In the genomic region with DNA sequence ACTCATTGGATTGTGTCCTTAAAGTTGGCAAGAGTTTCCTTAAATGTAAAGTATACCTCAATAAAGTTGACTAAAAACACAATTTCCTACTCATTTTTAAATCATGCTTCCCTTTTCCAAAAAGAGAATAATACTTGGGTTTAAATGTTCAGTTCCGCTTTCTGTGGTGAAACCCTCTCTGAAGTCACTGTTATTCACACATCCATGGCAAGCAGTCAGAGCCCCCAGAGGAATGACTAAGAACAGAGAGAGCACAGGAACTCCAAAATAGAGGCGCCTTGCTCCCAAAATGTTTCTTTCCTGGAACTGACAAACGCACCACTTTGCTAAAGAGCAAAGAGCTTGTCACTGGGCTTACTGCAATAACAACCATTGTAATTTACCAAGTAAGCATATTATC, we compare ENCODE assay signal across 9 cellular contexts.
DNase-seq lines count a peak whose midpoint lies in the region; ATAC-seq and TF ChIP-seq lines count a peak whose summit lies in the region.
"Had no signal": no experiment of that assay in that cellular context is flagged by ENCODE, and none has a peak within 500 bp of the region (broad histone marks: within the 10 kb centered on the region; RNA-seq: fewer than 3 reads in every experiment).

No MANE protein-coding gene starts in this region.

- H3K4me3 ChIP-seq in vagina, result no peak overlapping the region

- H3K4me1 ChIP-seq in vagina, result no peaks in the 10 kb centered on the region

- no peaks in the 10 kb centered on the region for H3K4me1 Mint-ChIP-seq in Calu3 (ENCODE audit: low read depth, unreplicated experiment)
- H3K4me1 Mint-ChIP-seq in activated CD8-positive, alpha-beta T cell treated with anti-CD3 and anti-CD28 coated beads for 36 hours (ENCODE audit: low read depth), result peaks cover 25% of the 10 kb centered on the region

- no peaks in the 10 kb centered on the region for H3K27me3 Mint-ChIP-seq in Calu3 (ENCODE audit: unreplicated experiment)
- H3K27me3 Mint-ChIP-seq in activated CD8-positive, alpha-beta T cell treated with anti-CD3 and anti-CD28 coated beads for 36 hours, result no peaks in the 10 kb centered on the region

- H3K36me3 Mint-ChIP-seq in Calu3 (ENCODE audit: insufficient read depth, unreplicated experiment), result no peaks in the 10 kb centered on the region
- H3K36me3 Mint-ChIP-seq in activated CD8-positive, alpha-beta T cell treated with anti-CD3 and anti-CD28 coated beads for 36 hours (ENCODE audit: low read depth), result peaks cover 4% of the 10 kb centered on the region

- H3K36me3 ChIP-seq in vagina, result no peaks in the 10 kb centered on the region

- ATAC-seq in Right ventricle myocardium inferior, result peak; percentile 96
- ATAC-seq in left lobe of liver, result peak; percentile 16
- no peak for ATAC-seq in activated CD8-positive, alpha-beta T cell treated with anti-CD3 and anti-CD28 coated beads for 36 hours

- TF ChIP-seq CTCF in Calu3 (IDR thresholded peaks at IDR 0.05; ENCODE audit: unreplicated experiment) (no peak), vagina (IDR thresholded peaks at IDR 0.05) (no peak)
- no peak for TF ChIP-seq CTCF in activated CD8-positive, alpha-beta T cell treated with anti-CD3 and anti-CD28 coated beads for 36 hours (IDR thresholded peaks at IDR 0.05)

- no peak overlapping the region for H3K27ac ChIP-seq in vagina
- H3K27ac ChIP-seq: WERI-Rb-1 had no signal

- H3K4me3 Mint-ChIP-seq in Calu3 (ENCODE audit: low read depth, unreplicated experiment), result no peak overlapping the region
- H3K4me3 Mint-ChIP-seq in activated CD8-positive, alpha-beta T cell treated with anti-CD3 and anti-CD28 coated beads for 36 hours, result no peak overlapping the region

- POLR2A ChIA-PET in activated CD8-positive, alpha-beta T cell treated with anti-CD3 and anti-CD28 coated beads for 36 hours (lab: Charles Lee), result no interaction called here

- CTCF ChIA-PET in Calu3 (lab: Charles Lee), result no interaction called here
- CTCF ChIA-PET in activated CD8-positive, alpha-beta T cell treated with anti-CD3 and anti-CD28 coated beads for 36 hours (lab: Charles Lee), result interaction anchor here (0.6 to 1.9 kb wide), 2 partner anchors 12 to 379 kb away, joined by 3 to 21 read pairs; no protein-coding TSS in a partner anchor

- TF ChIP-seq POLR2A in vagina (IDR thresholded peaks at IDR 0.05), result no peak

- no peaks in the 10 kb centered on the region for H3K9me3 ChIP-seq in vagina

- H3K27me3 ChIP-seq in vagina, result no peaks in the 10 kb centered on the region

- no TSS peak for BruUV-seq in Calu3 (replicated peaks; lab: Mats Ljungman, UMichigan)

- intact Hi-C loops in Right ventricle myocardium inferior (cut with DNase I) (no loop called here), cardiac septum (cut with DNase I) (no loop called here), Calu3 (cut with micrococcal nuclease; ENCODE audit: unreplicated experiment) (loop anchor here (5.0 kb wide), 1 partner anchor 141 kb away; the partner anchor contains the start of gene TIAM1), vagina (cut with DNase I) (loop anchor here (10.0 kb wide), 1 partner anchor 373 kb away; no protein-coding TSS in a partner anchor)
- intact Hi-C loops in activated CD8-positive, alpha-beta T cell treated with anti-CD3 and anti-CD28 coated beads for 36 hours (cut with micrococcal nuclease), result no loop called here

- no peaks in the 10 kb centered on the region for H3K9me3 Mint-ChIP-seq in Calu3 (ENCODE audit: low read depth, unreplicated experiment)
- H3K9me3 Mint-ChIP-seq in activated CD8-positive, alpha-beta T cell treated with anti-CD3 and anti-CD28 coated beads for 36 hours, result no peaks in the 10 kb centered on the region

- DNase-seq in Right ventricle myocardium inferior (ENCODE audit: missing footprints) (no peak), cardiac septum (ENCODE audit: low spot score) (no peak), SIG-M5 treated with dmso at 0.1 percent for 504 hours (lab: John Stamatoyannopoulos, UW; ENCODE audit: unreplicated experiment) (peak; percentile 95), left lobe of liver (ENCODE audit: low spot score) (no peak), Calu3 (no peak), vagina (ENCODE audit: extremely low spot score in 2 of 2) (no peak)
- DNase-seq in stimulated activated CD4-positive, alpha-beta T cell treated with anti-CD3 and anti-CD28 coated beads, Interleukin-1b, Interleukin-23, amount 100 ng/mL, for 48 hours, result no peak
- DNase-seq in activated CD8-positive, alpha-beta T cell treated with anti-CD3 and anti-CD28 coated beads for 36 hours, result no peak
- DNase-seq: WERI-Rb-1 had no signal

- H3K27ac Mint-ChIP-seq in Calu3 (ENCODE audit: unreplicated experiment), result no peak overlapping the region
- H3K27ac Mint-ChIP-seq in activated CD8-positive, alpha-beta T cell treated with anti-CD3 and anti-CD28 coated beads for 36 hours, result no peak overlapping the region

Comparison
In these comparisons a context has a peak if more than half of its experiments do, and no peak if none do; other contexts are left out.
1. intact Hi-C loops: an anchor here in Calu3 (5.0 kb wide) and vagina (10.0 kb wide); none called in Right ventricle myocardium inferior, cardiac septum and activated CD8-positive, alpha-beta T cell treated with anti-CD3 and anti-CD28 coated beads for 36 hours.